24 cellular contexts compared by ENCODE assay signal in genomic region chr3:113677745-113678144, GRCh38. TPM values are rescaled to one million over a fixed set of nuclear protein-coding genes. Genes with fewer than 3 reads are reported as not detected.
DNase-seq lines count a peak whose midpoint lies in the region; ATAC-seq, FAIRE-seq and TF ChIP-seq lines count a peak whose summit lies in the region.
"Had no signal": no experiment of that assay in that cellular context is flagged by ENCODE, and none has a peak within 500 bp of the region (broad histone marks: within the 10 kb centered on the region; RNA-seq: fewer than 3 reads in every experiment).

No MANE protein-coding gene starts in this region.

- H2AFZ ChIP-seq in HepG2 (ENCODE audit: low read length): no peak overlapping the region

- H3K4me2 ChIP-seq in HepG2 (ENCODE audit: low read depth, low read length): no peak overlapping the region

- intact Hi-C loops in HepG2 (cut with micrococcal nuclease; ENCODE audit: unreplicated experiment) (no loop called here), right lobe of liver (cut with DNase I) (no loop called here)

- H3K9me3 ChIP-seq in HepG2 (ENCODE audit: low read length): no peaks in the 10 kb centered on the region
- no peaks in the 10 kb centered on the region for H3K9me3 ChIP-seq in right lobe of liver
- H3K9me3 ChIP-seq in endodermal cell (ENCODE audit: control insufficient read depth, low read length): no peaks in the 10 kb centered on the region
- H3K9me3 ChIP-seq: BE2C, Peyer's patch, SJCRH30 had no signal

- TF ChIP-seq POLR2A in HepG2 (IDR thresholded peaks at IDR 0.05; ENCODE audit: insufficient read depth in 1 of 2, low read depth in 2 of 2, low read length in 2 of 2) (no peak), right lobe of liver (IDR thresholded peaks at IDR 0.05) (no peak)

- H3K4me3 Mint-ChIP-seq in WTC11 (no peak overlapping the region), endodermal cell (no peak overlapping the region)
- H3K4me3 Mint-ChIP-seq: CD4-positive, CD25-positive, alpha-beta regulatory T cell; IgD-negative memory B cell; T-cell had no signal

- TF ChIP-seq RAD21 in HepG2 (CRISPR knock-in tag; IDR thresholded peaks at IDR 0.05): no peak

- BruUV-seq in HepG2 (replicated peaks; lab: Mats Ljungman, UMichigan): no TSS peak

- POLR2A ChIA-PET in HepG2 (lab: Yijun Ruan, JAX): no interaction called here
- POLR2A ChIA-PET in WTC11 (lab: Charles Lee): interaction anchor here (1.1 kb wide), 1 partner anchor 18 kb away, joined by 3 read pairs; no protein-coding TSS in a partner anchor

- H3K36me3 Mint-ChIP-seq in WTC11: peaks cover 11% of the 10 kb centered on the region
- H3K36me3 Mint-ChIP-seq in endodermal cell (ENCODE audit: low read depth): peaks cover 23% of the 10 kb centered on the region

- WGBS in HepG2 (ENCODE audit: low lambda C conversion rate): 93% methylated on average over 1 of the region's 1 CpG
- WGBS in right lobe of liver (ENCODE audit: insufficient coverage, low coverage, low lambda C conversion rate, missing lambda C conversion rate): 100% methylated on average over 1 of the region's 1 CpG
- no CpG with 5 or more reads among the region's 1 CpG for WGBS in endodermal cell (ENCODE audit: insufficient coverage in 1 of 2, insufficient read length in 1 of 2), 2 experiments

- FAIRE-seq in HepG2 (lab: Jason Lieb, UNC): no peak
- FAIRE-seq: A204.1, GM12878, HTR-8/SVneo had no signal

- H3K27ac ChIP-seq in HepG2 (ENCODE audit: extremely low read length, insufficient read depth, low read length) (no peak overlapping the region), right lobe of liver (peak overlapping the region in 1 of 3 donors; percentile 21), endodermal cell (ENCODE audit: low read depth, low read length) (no peak overlapping the region)
- H3K27ac ChIP-seq: Peyer's patch, SJCRH30 had no signal

- H3K27ac Mint-ChIP-seq in WTC11: peak overlapping the region; percentile 10; the same call in 1 of the 2 replicates
- no peak overlapping the region for H3K27ac Mint-ChIP-seq in endodermal cell
- H3K27ac Mint-ChIP-seq: T-cell had no signal

- H3K4me1 Mint-ChIP-seq in WTC11: peaks cover 15% of the 10 kb centered on the region
- H3K4me1 Mint-ChIP-seq in endodermal cell: no peaks in the 10 kb centered on the region

- TF ChIP-seq EP300 in HepG2 (IDR thresholded peaks at IDR 0.05; ENCODE audit: low read depth in 2 of 2, low read length in 2 of 2) (no peak), HepG2 (CRISPR knock-in tag; IDR thresholded peaks at IDR 0.05; ENCODE audit: borderline replicate concordance) (no peak)

- H3K4me1 ChIP-seq in HepG2 (ENCODE audit: insufficient read depth, low read length): no peaks in the 10 kb centered on the region
- H3K4me1 ChIP-seq in right lobe of liver: peaks cover 0 to 22% (median 11%) of the 10 kb centered on the region in 4 donors
- H3K4me1 ChIP-seq in endodermal cell (ENCODE audit: control insufficient read depth, insufficient read depth, low read length): no peaks in the 10 kb centered on the region
- H3K4me1 ChIP-seq: BE2C, Peyer's patch, SJCRH30 had no signal

- H3K79me2 ChIP-seq in HepG2 (ENCODE audit: insufficient read depth, low read length): no peaks in the 10 kb centered on the region

- in situ Hi-C loops in HepG2 (cut with HindIII; ENCODE audit: extremely low pct_ligation_motif_present, low pct_unique_long_range_greater_than_20kb): no loop called here

- DNase-seq in HepG2 (ENCODE audit: low spot score) (no peak), right lobe of liver (no peak), WTC11 (ENCODE audit: low spot score) (no peak), iPS-NIHi7 (ENCODE audit: extremely low spot score) (peak; percentile 18), GM19238 (ENCODE audit: insufficient read length, low spot score) (no peak), endodermal cell (no peak)
- DNase-seq: BE2C; CD4-positive, CD25-positive, alpha-beta regulatory T cell; DMS79; MV-4-11; NCI-H1105 treated with DMSO at 0.1 percent for 48 hours; NCI-H2081; NCI-H2171; NCI-H345; NCI-H524; Peyer's patch; SJCRH30; T-cell had no signal

- no peaks in the 10 kb centered on the region for H4K20me1 ChIP-seq in HepG2 (ENCODE audit: insufficient read depth, low read length)

- H3K27me3 Mint-ChIP-seq in WTC11 (ENCODE audit: low read depth) (no peaks in the 10 kb centered on the region), endodermal cell (ENCODE audit: insufficient read depth) (no peaks in the 10 kb centered on the region)
- H3K27me3 Mint-ChIP-seq: CD4-positive, CD25-positive, alpha-beta regulatory T cell; IgD-negative memory B cell; T-cell had no signal

- H3K36me3 ChIP-seq in HepG2 (replicated peaks in 1 of 2; ENCODE audit: control insufficient read depth in 1 of 2, insufficient read depth in 2 of 2, low read length in 2 of 2) (peaks cover 4 to 28% of the 10 kb centered on the region in 2 experiments; a peak in 4 of 5 replicates), right lobe of liver (no peaks in the 10 kb centered on the region), endodermal cell (ENCODE audit: control insufficient read depth, insufficient read depth, low read length) (peaks cover 5% of the 10 kb centered on the region)
- H3K36me3 ChIP-seq: BE2C had no signal

- ATAC-seq in HepG2 (no peak), right lobe of liver (no peak), WTC11 (peak; percentile 80), GM21528 (IDR thresholded peaks at IDR 0.05; ENCODE audit: low FRiP score, unreplicated experiment) (no peak)
- ATAC-seq: GM12878, HCT116, T-cell had no signal

- CTCF ChIA-PET in HepG2 (lab: Yijun Ruan, JAX; ENCODE audit: low intra/inter-chr PET ratio, low total read pairs) (no interaction called here), WTC11 (lab: Charles Lee) (no interaction called here)

- TF ChIP-seq CTCF in HepG2 (CRISPR knock-in tag; IDR thresholded peaks at IDR 0.05): no peak
- TF ChIP-seq CTCF in right lobe of liver (IDR thresholded peaks at IDR 0.05): no peak
- TF ChIP-seq CTCF in WTC11 (IDR thresholded peaks at IDR 0.05): no peak
- no peak for TF ChIP-seq CTCF in endodermal cell (conservative IDR thresholded peaks at IDR 0.05)

- H3K4me3 ChIP-seq in HepG2 (replicated peaks in 1 of 3; ENCODE audit: insufficient read depth in 1 of 3, low read depth in 2 of 3, low read length in 3 of 3) (no peak overlapping the region), right lobe of liver (no peak overlapping the region), endodermal cell (ENCODE audit: low read length) (no peak overlapping the region)
- H3K4me3 ChIP-seq: GM12878, Peyer's patch, SJCRH30 had no signal

- no peaks in the 10 kb centered on the region for H3K27me3 ChIP-seq in HepG2 (ENCODE audit: control insufficient read depth in 1 of 2, insufficient read depth in 2 of 2, low read length in 2 of 2)
- H3K27me3 ChIP-seq in right lobe of liver: no peaks in the 10 kb centered on the region
- no peaks in the 10 kb centered on the region for H3K27me3 ChIP-seq in endodermal cell (ENCODE audit: control insufficient read depth, insufficient read depth, low read length, poor library complexity, severe bottlenecking)
- H3K27me3 ChIP-seq: BE2C, Peyer's patch, SJCRH30 had no signal

- no peak overlapping the region for H3K9ac ChIP-seq in HepG2 (ENCODE audit: insufficient read depth, low read depth, low read length)
- no peak overlapping the region for H3K9ac ChIP-seq in endodermal cell (ENCODE audit: extremely low read depth, low read length, poor library complexity, severe bottlenecking)

- H3K9me3 Mint-ChIP-seq in WTC11 (peaks cover 14% of the 10 kb centered on the region), endodermal cell (no peaks in the 10 kb centered on the region)
- H3K9me3 Mint-ChIP-seq: CD4-positive, CD25-positive, alpha-beta regulatory T cell; T-cell had no signal

TF ChIP-seq in HepG2, 621 proteins besides CTCF, POLR2A, EP300 and RAD21:
- TF ChIP-seq ZNF350 (CRISPR knock-in tag; IDR thresholded peaks at IDR 0.05; ENCODE audit: borderline replicate concordance, low read depth) (no peak), POLR2AphosphoS2 (IDR thresholded peaks at IDR 0.05; ENCODE audit: low read depth, low read length) (no peak), HNRNPK (IDR thresholded peaks at IDR 0.05; ENCODE audit: low read depth, low read length, poor library complexity, severe bottlenecking) (peak; percentile 73)

RNA-seq across cellular contexts. Expression of gene USF3, which starts 18.7 kb away (rescaled TPM):
- 6.3 and 13.3 TPM in 2 replicates for total RNA-seq in HepG2 (2016; rRNA removed; fragmentation: Illumina TruSeq; extraction: Trizol)
- 0.81 and 1.1 TPM in 2 replicates for total RNA-seq in HepG2 (2016; cell fraction: cytosol; rRNA removed; fragmentation: Illumina TruSeq; extraction: Trizol; ENCODE audit: low read depth)
- 6.2 and 13.4 TPM in 2 replicates for total RNA-seq in HepG2 (2016; cell fraction: insoluble cytoplasmic fraction; rRNA removed; fragmentation: Illumina TruSeq; extraction: Trizol)
- 3.6 and 3.8 TPM in 2 replicates for total RNA-seq in HepG2 (2016; cell fraction: membrane; rRNA removed; fragmentation: Illumina TruSeq; extraction: Trizol)
- 8.1 and 8.9 TPM in 2 replicates for total RNA-seq in HepG2 (2016; cell fraction: nucleus; rRNA removed; fragmentation: Illumina TruSeq; extraction: Trizol)
- 10.9 and 15.2 TPM in 2 replicates for polyA plus RNA-seq in HepG2 (2011; rRNA removed)
- 7.1 and 10.4 TPM in 2 replicates for polyA plus RNA-seq in HepG2 (2011; cell fraction: cytosol; rRNA removed)
- polyA plus RNA-seq in HepG2 (2011; cell fraction: nucleus; rRNA removed): 6.2 and 6.7 TPM in 2 replicates
- polyA plus RNA-seq in HepG2 (2012): 3.1 and 5.6 TPM in 2 replicates
- polyA plus RNA-seq in HepG2 (2016; cell fraction: cytosol; fragmentation: Illumina TruSeq; extraction: Trizol; ENCODE audit: low read depth): 0.45 and 0.46 TPM in 2 replicates
- 9.5 and 9.6 TPM in 2 replicates for polyA plus RNA-seq in HepG2 (2016; cell fraction: insoluble cytoplasmic fraction; fragmentation: Illumina TruSeq; extraction: Trizol; ENCODE audit: low read depth)
- polyA plus RNA-seq in HepG2 (2016; cell fraction: membrane; fragmentation: Illumina TruSeq; extraction: Trizol; ENCODE audit: low read depth): 1.2 and 1.5 TPM in 2 replicates
- polyA plus RNA-seq in HepG2 (2016; cell fraction: nucleus; fragmentation: Illumina TruSeq; extraction: Trizol; ENCODE audit: insufficient read depth, low read depth): 9.5 and 10.8 TPM in 2 replicates
- 15.9 and 26.7 TPM in 2 replicates for polyA minus RNA-seq in HepG2 (2011; rRNA and poly(A)+ RNA removed; ENCODE audit: low replicate concordance)
- 14.4 and 15.1 TPM in 2 replicates for polyA minus RNA-seq in HepG2 (2011; cell fraction: cytosol; rRNA and poly(A)+ RNA removed)
- 20.2 and 23.6 TPM in 2 replicates for polyA minus RNA-seq in HepG2 (2011; cell fraction: nucleus; rRNA and poly(A)+ RNA removed)
- total RNA-seq in right lobe of liver: 10 to 100 TPM; 12.1 to 20.3 (median 17.6) TPM
- total RNA-seq in WTC11 (2021): 14.8 to 16.4 TPM (median 15.9 TPM) in 3 replicates
- total RNA-seq in endodermal cell: 10 to 100 TPM; 15.5 to 17.6 TPM
- polyA plus RNA-seq in endodermal cell (2013, experiment 1 of 2): 10.5 TPM
- polyA plus RNA-seq in endodermal cell (2013, experiment 2 of 2): 12.5 TPM
